10 cellular contexts compared by ENCODE assay signal in genomic region chr15:62758952-62759349, GRCh38.
DNase-seq lines count a peak whose midpoint lies in the region; ATAC-seq and TF ChIP-seq lines count a peak whose summit lies in the region.
"Had no signal": no experiment of that assay in that cellular context is flagged by ENCODE, and none has a peak within 500 bp of the region (broad histone marks: within the 10 kb centered on the region; RNA-seq: fewer than 3 reads in every experiment).

No MANE protein-coding gene starts in this region.

- peak overlapping the region; percentile 47 to 93 (median 85) for H3K27ac Mint-ChIP-seq in nephron
- H3K27ac Mint-ChIP-seq: activated naive CD4-positive, alpha-beta T cell treated with anti-CD3 and anti-CD28 coated beads, Interleukin-2, amount 50 U/mL, for 72 hours had no signal

- H3K27me3 ChIP-seq in RWPE2 (ENCODE audit: insufficient read depth, poor library complexity, severe bottlenecking) (no peaks in the 10 kb centered on the region), transverse colon (no peaks in the 10 kb centered on the region)

- peaks cover 57% of the 10 kb centered on the region for H3K36me3 Mint-ChIP-seq in nephron (ENCODE audit: low read depth)
- H3K36me3 Mint-ChIP-seq: activated naive CD4-positive, alpha-beta T cell treated with anti-CD3 and anti-CD28 coated beads, Interleukin-2, amount 50 U/mL, for 72 hours had no signal

- intact Hi-C loops in transverse colon (cut with DNase I; ENCODE audit: low total_unique reads) = no loop called here

- H3K4me3 ChIP-seq in RWPE2 (ENCODE audit: severe bottlenecking) (no peak overlapping the region), epithelial cell of proximal tubule (ENCODE audit: low read depth, low read length) (peak overlapping the region; percentile 28), transverse colon (no peak overlapping the region)

- H3K27ac ChIP-seq in RWPE2 (ENCODE audit: poor library complexity, severe bottlenecking) (peak overlapping the region; percentile 80), transverse colon (peak overlapping the region; percentile 21 to 67 (median 55))
- H3K27ac ChIP-seq: VCaP had no signal

- in situ Hi-C loops in transverse colon (cut with MboI; ENCODE audit: low pct_ligation_motif_present in 1 of 4, low pct_unique_long_range_greater_than_20kb in 1 of 4, low sequenced_read_pairs in 3 of 4) = no loop called here

- no peak overlapping the region for H3K4me3 Mint-ChIP-seq in nephron

- H3K9me3 Mint-ChIP-seq in nephron = no peaks in the 10 kb centered on the region
- H3K9me3 Mint-ChIP-seq: activated naive CD4-positive, alpha-beta T cell treated with anti-CD3 and anti-CD28 coated beads, Interleukin-2, amount 50 U/mL, for 72 hours had no signal

- DNase-seq in RWPE2 (ENCODE audit: low spot score) (no peak), epithelial cell of proximal tubule (ENCODE audit: low read depth) (no peak), transverse colon (no peak), NCI-H1694 treated with DMSO at 0.1 percent for 48 hours (lab: John Stamatoyannopoulos, UW) (no peak)
- no peak for DNase-seq in stimulated activated naive CD4-positive, alpha-beta T cell (lab: John Stamatoyannopoulos, UW)
- DNase-seq: stimulated activated CD4-positive, alpha-beta T cell treated with anti-CD3 and anti-CD28 coated beads, Interleukin-12 subunit alpha, Interleukin-12 subunit beta, amount 100 ng/mL, for 4 hours had no signal

- WGBS in transverse colon (ENCODE audit: low coverage in 1 of 2), 2 donors = 81 to 87% methylated on average over 2 to 4 of the region's 4 CpGs

- H3K27me3 Mint-ChIP-seq in nephron (ENCODE audit: low read depth) = no peaks in the 10 kb centered on the region

- peaks cover 16% of the 10 kb centered on the region for H3K4me1 Mint-ChIP-seq in nephron

- H3K4me1 ChIP-seq in RWPE2 (ENCODE audit: insufficient read depth, poor library complexity, severe bottlenecking) (peaks cover 31% of the 10 kb centered on the region), transverse colon (peaks cover 0 to 15% (median 0%) of the 10 kb centered on the region in 4 donors)

- no peaks in the 10 kb centered on the region for H3K9me3 ChIP-seq in RWPE2 (ENCODE audit: severe bottlenecking)
- H3K9me3 ChIP-seq in transverse colon = no peaks in the 10 kb centered on the region

- no peak for TF ChIP-seq EP300 in transverse colon (IDR thresholded peaks at IDR 0.05; ENCODE audit: low read depth)

- TF ChIP-seq POLR2A in transverse colon (IDR thresholded peaks at IDR 0.05) = no peak

- TF ChIP-seq CTCF in RWPE2 (IDR thresholded peaks at IDR 0.05; ENCODE audit: poor library complexity, severe bottlenecking) (no peak), epithelial cell of proximal tubule (conservative IDR thresholded peaks at IDR 0.05; ENCODE audit: low read depth, low read length) (no peak), nephron (IDR thresholded peaks at IDR 0.05; ENCODE audit: unreplicated experiment in 3 of 3) (no peak), transverse colon (IDR thresholded peaks at IDR 0.05) (no peak)

- no peaks in the 10 kb centered on the region for H3K36me3 ChIP-seq in RWPE2 (ENCODE audit: low read depth)
- peaks cover 0 to 13% (median 0%) of the 10 kb centered on the region in 4 donors for H3K36me3 ChIP-seq in transverse colon

- ATAC-seq in RWPE2 (ENCODE audit: low read depth) (no peak), GM21390 (IDR thresholded peaks at IDR 0.05; ENCODE audit: unreplicated experiment) (no peak)
- ATAC-seq: activated naive CD4-positive, alpha-beta T cell treated with anti-CD3 and anti-CD28 coated beads, Interleukin-2, amount 50 U/mL, for 72 hours had no signal
